8 cellular contexts compared by ENCODE assay signal in the genomic region with DNA sequence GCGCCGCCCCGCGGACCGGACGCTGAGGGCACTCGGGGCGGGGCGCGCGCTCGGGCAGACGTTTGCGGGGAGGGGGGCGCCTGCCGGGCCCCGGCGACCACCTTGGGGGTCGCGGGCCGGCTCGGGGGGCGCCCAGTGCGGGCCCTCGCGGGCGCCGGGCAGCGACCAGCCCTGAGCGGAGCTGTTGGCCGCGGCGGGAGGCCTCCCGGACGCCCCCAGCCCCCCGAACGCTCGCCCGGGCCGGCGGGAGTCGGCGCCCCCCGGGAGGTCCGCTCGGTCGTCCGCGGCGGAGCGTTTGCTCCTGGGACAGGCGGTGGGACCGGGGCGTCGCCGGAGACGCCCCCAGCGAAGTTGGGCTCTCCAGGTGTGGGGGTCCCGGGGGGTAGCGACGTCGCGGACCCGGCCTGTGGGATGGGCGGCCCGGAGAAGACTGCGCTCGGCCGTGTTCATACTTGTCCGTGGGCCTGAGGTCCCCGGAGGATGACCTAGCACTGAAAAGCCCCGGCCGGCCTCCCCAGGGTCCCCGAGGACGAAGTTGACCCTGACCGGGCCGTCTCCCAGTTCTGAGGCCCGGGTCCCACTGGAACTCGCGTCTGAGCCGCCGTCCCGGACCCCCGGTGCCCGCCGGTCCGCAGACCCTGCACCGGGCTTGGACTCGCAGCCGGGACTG. TPM values are rescaled to one million over a fixed set of nuclear protein-coding genes. Genes with fewer than 3 reads are reported as not detected.
DNase-seq lines count a peak whose midpoint lies in the region; ATAC-seq and TF ChIP-seq lines count a peak whose summit lies in the region.

No MANE protein-coding gene starts in this region.

- no peaks in the 10 kb centered on the region for H3K27me3 ChIP-seq in CD8-positive, alpha-beta memory T cell (ENCODE audit: insufficient read depth, low read length, poor library complexity, severe bottlenecking)
- H3K27me3 ChIP-seq in NT2/D1 (ENCODE audit: insufficient read depth, insufficient read length) = peaks cover 3% of the 10 kb centered on the region
- H3K27me3 ChIP-seq in endodermal cell (ENCODE audit: control insufficient read depth, insufficient read depth, low read length, poor library complexity, severe bottlenecking) = no peaks in the 10 kb centered on the region
- no peaks in the 10 kb centered on the region for H3K27me3 ChIP-seq in neural progenitor cell

- peaks cover 40% of the 10 kb centered on the region for H3K4me1 ChIP-seq in CD8-positive, alpha-beta memory T cell (ENCODE audit: insufficient read depth, low read length)
- H3K4me1 ChIP-seq in NT2/D1 (ENCODE audit: insufficient read depth, insufficient read length) = peaks cover 16% of the 10 kb centered on the region
- no peaks in the 10 kb centered on the region for H3K4me1 ChIP-seq in endodermal cell (ENCODE audit: control insufficient read depth, insufficient read depth, low read length)
- H3K4me1 ChIP-seq in neural progenitor cell = peaks cover 17% of the 10 kb centered on the region

- H3K4me3 Mint-ChIP-seq in CD8-positive, alpha-beta memory T cell = peak overlapping the region; percentile 92 to 98 (median 95)
- peak overlapping the region; percentile 87 for H3K4me3 Mint-ChIP-seq in endodermal cell
- H3K4me3 Mint-ChIP-seq in neural progenitor cell = peak overlapping the region; percentile 96

- peak overlapping the region; percentile 67 for H3K27ac ChIP-seq in CD8-positive, alpha-beta memory T cell (ENCODE audit: low read depth, low read length)
- H3K27ac ChIP-seq in endodermal cell (ENCODE audit: low read depth, low read length) (no peak overlapping the region), neural progenitor cell (no peak overlapping the region)

- no peaks in the 10 kb centered on the region for H3K36me3 ChIP-seq in CD8-positive, alpha-beta memory T cell (ENCODE audit: insufficient read depth, low read length)
- H3K36me3 ChIP-seq in NT2/D1 (ENCODE audit: insufficient read depth, insufficient read length, low read length) (peaks cover 35% of the 10 kb centered on the region), endodermal cell (ENCODE audit: control insufficient read depth, insufficient read depth, low read length) (peaks cover 15% of the 10 kb centered on the region), neural progenitor cell (no peaks in the 10 kb centered on the region)

- H3K9ac ChIP-seq in NT2/D1 (ENCODE audit: insufficient read length, low read depth) (peak overlapping the region; percentile 93), endodermal cell (ENCODE audit: extremely low read depth, low read length, poor library complexity, severe bottlenecking) (peak overlapping the region; percentile 60), neural progenitor cell (peak overlapping the region; percentile 53)

- H3K9me3 ChIP-seq in CD8-positive, alpha-beta memory T cell (ENCODE audit: low read length) = no peaks in the 10 kb centered on the region
- H3K9me3 ChIP-seq in NT2/D1 (ENCODE audit: insufficient read depth, low read length) = no peaks in the 10 kb centered on the region
- H3K9me3 ChIP-seq in endodermal cell (ENCODE audit: control insufficient read depth, low read length) = no peaks in the 10 kb centered on the region
- H3K9me3 ChIP-seq in neural progenitor cell (ENCODE audit: low read depth) = no peaks in the 10 kb centered on the region

- H2AFZ ChIP-seq in neural progenitor cell (replicated peaks) = no peak overlapping the region

- DNase-seq in CD8-positive, alpha-beta memory T cell = no peak
- no peak for DNase-seq in NT2/D1 (ENCODE audit: low read depth, low spot score)
- peak; percentile 51 for DNase-seq in endodermal cell
- peak; percentile 50 for DNase-seq in neural progenitor cell (ENCODE audit: low spot score)
- DNase-seq in dermis blood vessel endothelial cell = no peak
- no peak for DNase-seq in NCI-H1092 (lab: John Stamatoyannopoulos, UW)

- peak overlapping the region; percentile 90 for H3K4me3 ChIP-seq in CD8-positive, alpha-beta memory T cell (ENCODE audit: low read length)
- H3K4me3 ChIP-seq in NT2/D1 (ENCODE audit: insufficient read length, low read depth) (peak overlapping the region; percentile 73), endodermal cell (ENCODE audit: low read length) (peak overlapping the region; percentile 94), neural progenitor cell (peak overlapping the region; percentile 82)

- H3K36me3 Mint-ChIP-seq in CD8-positive, alpha-beta memory T cell = peaks cover 0 to 22% (median 0%) of the 10 kb centered on the region in 3 donors
- H3K36me3 Mint-ChIP-seq in endodermal cell (ENCODE audit: low read depth) (peaks cover 11% of the 10 kb centered on the region), neural progenitor cell (peaks cover 7% of the 10 kb centered on the region)

- no peaks in the 10 kb centered on the region for H3K9me3 Mint-ChIP-seq in CD8-positive, alpha-beta memory T cell
- H3K9me3 Mint-ChIP-seq in endodermal cell (no peaks in the 10 kb centered on the region), neural progenitor cell (no peaks in the 10 kb centered on the region)

- H3K27me3 Mint-ChIP-seq in CD8-positive, alpha-beta memory T cell = no peaks in the 10 kb centered on the region
- H3K27me3 Mint-ChIP-seq in endodermal cell (ENCODE audit: insufficient read depth) (no peaks in the 10 kb centered on the region), neural progenitor cell (ENCODE audit: insufficient read depth, low read depth) (peaks cover 6% of the 10 kb centered on the region)

- peaks cover 17 to 47% (median 27%) of the 10 kb centered on the region in 3 donors for H3K4me1 Mint-ChIP-seq in CD8-positive, alpha-beta memory T cell
- H3K4me1 Mint-ChIP-seq in endodermal cell (peaks cover 6% of the 10 kb centered on the region), neural progenitor cell (peaks cover 26% of the 10 kb centered on the region)

- TF ChIP-seq CTCF in endodermal cell (conservative IDR thresholded peaks at IDR 0.05) (no peak), neural progenitor cell (IDR thresholded peaks at IDR 0.05) (no peak)

- 1% methylated on average over 14 to 90 of the region's 90 CpGs for WGBS in endodermal cell (ENCODE audit: insufficient coverage in 1 of 2, insufficient read length in 1 of 2), 2 experiments

- ATAC-seq in GM18511 (IDR thresholded peaks at IDR 0.05; ENCODE audit: unreplicated experiment) = no peak
- ATAC-seq in HG02938 (IDR thresholded peaks at IDR 0.05; ENCODE audit: unreplicated experiment) = no peak

- CTCF ChIA-PET in CD8-positive, alpha-beta memory T cell (lab: Charles Lee) = no interaction called here

- H3K79me2 ChIP-seq in neural progenitor cell (ENCODE audit: low read depth) = peaks cover 51% of the 10 kb centered on the region

- peaks cover 25% of the 10 kb centered on the region for H3F3A ChIP-seq in neural progenitor cell (ENCODE audit: low read depth)

- POLR2A ChIA-PET in CD8-positive, alpha-beta memory T cell (lab: Charles Lee) = interaction anchor here (0.6 to 1.0 kb wide), 2 partner anchors 116 to 138 kb away, joined by 3 to 12 read pairs; no protein-coding TSS in a partner anchor

- H3K27ac Mint-ChIP-seq in CD8-positive, alpha-beta memory T cell = peak overlapping the region; percentile 79 to 98 (median 92)
- peak overlapping the region; percentile 74 for H3K27ac Mint-ChIP-seq in endodermal cell
- H3K27ac Mint-ChIP-seq in neural progenitor cell = no peak overlapping the region

- H4K20me1 ChIP-seq in neural progenitor cell (ENCODE audit: low read depth) = peaks cover 51% of the 10 kb centered on the region

- peak overlapping the region; percentile 97 for H3K4me2 ChIP-seq in neural progenitor cell

RNA-seq across cellular contexts. Expression of a gene that starts 0.6 kb away (rescaled TPM):
- total RNA-seq in CD8-positive, alpha-beta memory T cell = 10 to 100 TPM; 66.9 to 69.7 TPM
- 37.0 TPM for polyA plus RNA-seq in CD8-positive, alpha-beta memory T cell
- total RNA-seq in endodermal cell (10 to 100 TPM; 78.8 to 81.4 TPM), neural progenitor cell (ENCODE audit: low replicate concordance) (27.4 and 67.3 TPM in 2 replicates), dermis blood vessel endothelial cell (107 and 108 TPM in 2 replicates)
- polyA plus RNA-seq in endodermal cell (2013, experiment 1 of 2) = 44.7 TPM
- polyA plus RNA-seq in endodermal cell (2013, experiment 2 of 2) = 46.8 TPM

RNA-seq across cellular contexts. Expression of a gene that starts 31.6 kb away (rescaled TPM):
- total RNA-seq in CD8-positive, alpha-beta memory T cell = under 1 TPM; 0.22 to 0.80 TPM
- polyA plus RNA-seq in CD8-positive, alpha-beta memory T cell = not detected
- total RNA-seq in endodermal cell (10 to 100 TPM; 21.5 to 28.5 TPM), neural progenitor cell (ENCODE audit: low replicate concordance) (1.2 and 17.8 TPM in 2 replicates), dermis blood vessel endothelial cell (2.7 and 2.8 TPM in 2 replicates)
- 26.4 TPM for polyA plus RNA-seq in endodermal cell (2013, experiment 1 of 2)
- polyA plus RNA-seq in endodermal cell (2013, experiment 2 of 2) = 19.3 TPM

RNA-seq across cellular contexts. Expression of a gene that starts 32.1 kb away (rescaled TPM):
- total RNA-seq in CD8-positive, alpha-beta memory T cell = 10 to 100 TPM; 59.0 to 61.0 TPM
- polyA plus RNA-seq in CD8-positive, alpha-beta memory T cell = 4.3 TPM
- total RNA-seq in endodermal cell (10 to 100 TPM; 43.3 to 50.4 TPM), neural progenitor cell (ENCODE audit: low replicate concordance) (3.3 and 16.2 TPM in 2 replicates), dermis blood vessel endothelial cell (37.1 and 52.2 TPM in 2 replicates)
- polyA plus RNA-seq in endodermal cell (2013, experiment 1 of 2) = 17.7 TPM
- 17.6 TPM for polyA plus RNA-seq in endodermal cell (2013, experiment 2 of 2)

RNA-seq across cellular contexts. Expression of a gene that starts 35.4 kb away (rescaled TPM):
- 100 to 1,000 TPM; 179 to 180 TPM for total RNA-seq in CD8-positive, alpha-beta memory T cell
- polyA plus RNA-seq in CD8-positive, alpha-beta memory T cell = 271 TPM
- total RNA-seq in endodermal cell (100 to 1,000 TPM; 144 to 159 TPM), neural progenitor cell (ENCODE audit: low replicate concordance) (7.1 and 52.0 TPM in 2 replicates), dermis blood vessel endothelial cell (19.9 and 31.1 TPM in 2 replicates)
- polyA plus RNA-seq in endodermal cell (2013, experiment 1 of 2) = 108 TPM
- 96.0 TPM for polyA plus RNA-seq in endodermal cell (2013, experiment 2 of 2)

RNA-seq across cellular contexts. Expression of a gene that starts 42.2 kb away (rescaled TPM):
- 10 to 100 TPM; 39.8 to 45.3 TPM for total RNA-seq in CD8-positive, alpha-beta memory T cell
- 14.6 TPM for polyA plus RNA-seq in CD8-positive, alpha-beta memory T cell
- 100 to 1,000 TPM; 183 to 185 TPM for total RNA-seq in endodermal cell
- 126 TPM for polyA plus RNA-seq in endodermal cell (2013, experiment 1 of 2)
- polyA plus RNA-seq in endodermal cell (2013, experiment 2 of 2) = 115 TPM
- 16.1 and 51.3 TPM in 2 replicates for total RNA-seq in neural progenitor cell (ENCODE audit: low replicate concordance)
- 22.1 and 27.9 TPM in 2 replicates for total RNA-seq in dermis blood vessel endothelial cell

Comparison
In these comparisons a context has a peak if more than half of its experiments do, and no peak if none do; other contexts are left out.
1. DNase-seq: peak in endodermal cell (single experiment) and neural progenitor cell (single experiment); none in CD8-positive, alpha-beta memory T cell (0 of 5), NT2/D1 (single experiment), dermis blood vessel endothelial cell (single experiment) and NCI-H1092 (single experiment).
2. Peak in every context shown above with its lines, with median percentiles within 50 percentile points of each other: H3K4me3 ChIP-seq, H3K4me3 Mint-ChIP-seq and H3K9ac ChIP-seq.